ENCODE assay signal across 22 cellular contexts in the genomic region with DNA sequence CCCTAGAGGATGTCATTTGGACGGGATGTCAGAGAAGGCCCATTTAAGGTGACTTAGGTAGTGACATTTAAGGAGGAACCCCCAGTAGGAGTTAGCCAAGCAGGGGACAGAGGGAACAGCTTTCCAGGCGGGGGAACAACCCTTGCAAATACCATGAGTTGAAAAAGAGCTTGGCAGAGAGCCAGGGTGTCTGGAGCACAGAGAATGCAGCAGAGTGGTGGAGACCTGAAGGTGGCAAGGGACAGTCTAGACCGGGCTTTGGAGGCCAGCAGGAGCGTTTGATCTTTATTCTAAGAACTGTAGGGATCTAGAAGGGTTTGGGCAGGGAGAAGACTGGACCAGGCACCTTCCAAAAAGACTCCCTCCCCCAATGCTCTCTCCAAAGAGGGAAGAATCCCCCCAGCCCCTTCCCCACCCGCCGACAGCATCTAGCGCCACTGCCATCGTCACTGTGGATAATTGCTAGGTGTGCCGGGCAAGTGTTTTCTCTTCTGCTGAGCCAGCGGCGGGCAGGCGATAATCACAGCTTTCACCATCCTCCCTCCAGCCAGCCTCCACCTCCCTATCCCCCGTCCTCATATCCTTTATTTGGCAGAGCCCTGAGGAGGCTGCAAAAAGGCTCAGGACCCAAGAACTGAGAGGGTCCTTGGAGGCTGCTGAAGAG. TPM values are rescaled to one million over a fixed set of nuclear protein-coding genes. Genes with fewer than 3 reads are reported as not detected.
DNase-seq lines count a peak whose midpoint lies in the region; ATAC-seq, FAIRE-seq and TF ChIP-seq lines count a peak whose summit lies in the region.
"Had no signal": no experiment of that assay in that cellular context is flagged by ENCODE, and none has a peak within 500 bp of the region (broad histone marks: within the 10 kb centered on the region; RNA-seq: fewer than 3 reads in every experiment).

No MANE protein-coding gene starts in this region.

- no peak for TF ChIP-seq EP300 in HepG2 (IDR thresholded peaks at IDR 0.05; ENCODE audit: low read depth in 2 of 2, low read length in 2 of 2)
- no peak for TF ChIP-seq EP300 in HepG2 (CRISPR knock-in tag; IDR thresholded peaks at IDR 0.05; ENCODE audit: borderline replicate concordance)

- CTCF ChIA-PET in HepG2 (lab: Yijun Ruan, JAX; ENCODE audit: low intra/inter-chr PET ratio, low total read pairs), result no interaction called here

- H3K27me3 ChIP-seq in right lobe of liver (no peaks in the 10 kb centered on the region), HepG2 (ENCODE audit: control insufficient read depth in 1 of 2, insufficient read depth in 2 of 2, low read length in 2 of 2) (peaks cover 7 to 74% of the 10 kb centered on the region in 2 experiments), hepatocyte (no peaks in the 10 kb centered on the region)

- H3K4me2 ChIP-seq in HepG2 (ENCODE audit: low read depth, low read length) (no peak overlapping the region), hepatocyte (no peak overlapping the region)
- H3K4me2 ChIP-seq: neural progenitor cell had no signal

- intact Hi-C loops in right lobe of liver (cut with DNase I), result no loop called here
- intact Hi-C loops in HepG2 (cut with micrococcal nuclease; ENCODE audit: unreplicated experiment), result no loop called here
- intact Hi-C loops in kidney (cut with DNase I), result no loop called here

- H3K27ac ChIP-seq in right lobe of liver (no peak overlapping the region), HepG2 (ENCODE audit: extremely low read length, insufficient read depth, low read length) (no peak overlapping the region), kidney (ENCODE audit: low read depth in 2 of 2, low read length in 2 of 2) (no peak overlapping the region), hepatocyte (no peak overlapping the region)
- H3K27ac ChIP-seq: left ventricle myocardium inferior, neural progenitor cell, SJSA1 had no signal

- no peak overlapping the region for H2AFZ ChIP-seq in HepG2 (ENCODE audit: low read length)
- no peak overlapping the region for H2AFZ ChIP-seq in hepatocyte
- H2AFZ ChIP-seq: neural progenitor cell had no signal

- no peak for TF ChIP-seq POLR2A in right lobe of liver (IDR thresholded peaks at IDR 0.05)
- TF ChIP-seq POLR2A in HepG2 (IDR thresholded peaks at IDR 0.05; ENCODE audit: insufficient read depth in 1 of 2, low read depth in 2 of 2, low read length in 2 of 2), result no peak

- H3K79me2 ChIP-seq in HepG2 (ENCODE audit: insufficient read depth, low read length), result no peaks in the 10 kb centered on the region
- H3K79me2 ChIP-seq in hepatocyte, result no peaks in the 10 kb centered on the region

- no peaks in the 10 kb centered on the region for H4K20me1 ChIP-seq in HepG2 (ENCODE audit: insufficient read depth, low read length)
- no peaks in the 10 kb centered on the region for H4K20me1 ChIP-seq in hepatocyte (ENCODE audit: insufficient read depth, poor library complexity, severe bottlenecking)

- 76% methylated on average over 5 of the region's 13 CpGs for WGBS in right lobe of liver (ENCODE audit: insufficient coverage, low coverage, low lambda C conversion rate, missing lambda C conversion rate)
- WGBS in HepG2 (ENCODE audit: low lambda C conversion rate), result 30% methylated on average over 8 of the region's 13 CpGs
- WGBS in hepatocyte (ENCODE audit: low lambda C conversion rate, missing lambda C conversion rate), result 75% methylated on average over 13 of the region's 13 CpGs

- no peak for TF ChIP-seq RAD21 in HepG2 (CRISPR knock-in tag; IDR thresholded peaks at IDR 0.05)

- in situ Hi-C loops in HepG2 (cut with HindIII; ENCODE audit: extremely low pct_ligation_motif_present, low pct_unique_long_range_greater_than_20kb), result no loop called here

- ATAC-seq in right lobe of liver (no peak), HepG2 (no peak)
- ATAC-seq: activated CD8-positive, alpha-beta T cell treated with anti-CD3 and anti-CD28 coated beads, Interleukin-2, amount 10 ng/mL, durations not matched to agents 7 days and 5 days; CD8-positive, alpha-beta T cell; effector memory CD8-positive, alpha-beta T cell had no signal

- H3K4me3 ChIP-seq in right lobe of liver (no peak overlapping the region), HepG2 (replicated peaks in 1 of 3; ENCODE audit: insufficient read depth in 1 of 3, low read depth in 2 of 3, low read length in 3 of 3) (no peak overlapping the region), kidney (ENCODE audit: low read length in 2 of 2) (no peak overlapping the region), hepatocyte (no peak overlapping the region)
- H3K4me3 ChIP-seq: left ventricle myocardium inferior, neural progenitor cell, SJSA1 had no signal

- POLR2A ChIA-PET in HepG2 (lab: Yijun Ruan, JAX), result no interaction called here

- TF ChIP-seq CTCF in right lobe of liver (IDR thresholded peaks at IDR 0.05) (no peak), HepG2 (CRISPR knock-in tag; IDR thresholded peaks at IDR 0.05) (no peak), kidney (IDR thresholded peaks at IDR 0.05; ENCODE audit: borderline replicate concordance, extremely low read depth, insufficient read depth) (no peak), hepatocyte (IDR thresholded peaks at IDR 0.05; ENCODE audit: poor library complexity) (no peak)

- no TSS peak for BruUV-seq in HepG2 (replicated peaks; lab: Mats Ljungman, UMichigan)

- DNase-seq in right lobe of liver (peak; percentile 13 to 37 (median 36)), HepG2 (ENCODE audit: low spot score) (no peak), NCI-H2227 (lab: John Stamatoyannopoulos, UW; ENCODE audit: unreplicated experiment) (peak; percentile 84), kidney (peak; percentile 35), HTR-8/SVneo (ENCODE audit: insufficient read length, low spot score) (no peak), NOMO-1 (lab: John Stamatoyannopoulos, UW; ENCODE audit: unreplicated experiment in 2 of 2) (no peak), hepatocyte (ENCODE audit: low spot score) (no peak), cerebellar nuclear complex (lab: John Stamatoyannopoulos, UW) (no peak)
- DNase-seq: activated B cell treated with CpG ODN at 0.5 μM for 24 hours; activated CD8-positive, alpha-beta T cell treated with anti-CD3 and anti-CD28 coated beads, Interleukin-2, amount 10 ng/mL, durations not matched to agents 7 days and 5 days; CD8-positive, alpha-beta T cell; effector memory CD8-positive, alpha-beta T cell; EL; glutamatergic neuron; HFFc6; Karpas-422; left ventricle myocardium inferior; NCI-H187; NCI-H82; stimulated activated CD4-positive, alpha-beta T cell treated with anti-CD3 and anti-CD28 coated beads, Interleukin-4, amount 100 ng/mL, for 4 hours had no signal

- H3K36me3 ChIP-seq in right lobe of liver (no peaks in the 10 kb centered on the region), HepG2 (replicated peaks in 1 of 2; ENCODE audit: control insufficient read depth in 1 of 2, insufficient read depth in 2 of 2, low read length in 2 of 2) (no peaks in the 10 kb centered on the region), kidney (ENCODE audit: control insufficient read depth in 1 of 2, insufficient read depth in 2 of 2, low read length in 2 of 2) (no peaks in the 10 kb centered on the region), hepatocyte (replicated peaks; ENCODE audit: insufficient read depth, low read depth) (no peaks in the 10 kb centered on the region)
- H3K36me3 ChIP-seq: left ventricle myocardium inferior, neural progenitor cell, SJSA1 had no signal

- H3K9me2 ChIP-seq in hepatocyte (replicated peaks; ENCODE audit: insufficient read depth), result no peaks in the 10 kb centered on the region

- H3K9me3 ChIP-seq in right lobe of liver (no peaks in the 10 kb centered on the region), HepG2 (ENCODE audit: low read length) (no peaks in the 10 kb centered on the region), kidney (ENCODE audit: control insufficient read depth in 1 of 2, low read length in 2 of 2) (no peaks in the 10 kb centered on the region), hepatocyte (ENCODE audit: low read depth) (no peaks in the 10 kb centered on the region)
- H3K9me3 ChIP-seq: SJSA1 had no signal

- peaks cover 0 to 23% (median 4%) of the 10 kb centered on the region in 4 donors for H3K4me1 ChIP-seq in right lobe of liver
- H3K4me1 ChIP-seq in HepG2 (ENCODE audit: insufficient read depth, low read length), result peaks cover 12% of the 10 kb centered on the region
- peaks cover 4 to 8% of the 10 kb centered on the region in 2 donors for H3K4me1 ChIP-seq in kidney (ENCODE audit: control insufficient read depth in 1 of 2, insufficient read depth in 1 of 2, low read depth in 1 of 2, low read length in 2 of 2)
- H3K4me1 ChIP-seq in hepatocyte (ENCODE audit: insufficient read depth), result peaks cover 5% of the 10 kb centered on the region
- H3K4me1 ChIP-seq: SJSA1 had no signal

- H3K9ac ChIP-seq in HepG2 (ENCODE audit: insufficient read depth, low read depth, low read length) (no peak overlapping the region), kidney (ENCODE audit: low read length in 2 of 2) (no peak overlapping the region)
- H3K9ac ChIP-seq: neural progenitor cell had no signal

- FAIRE-seq in HepG2 (lab: Jason Lieb, UNC), result no peak
- no peak for FAIRE-seq in kidney (lab: Jason Lieb, UNC)
- FAIRE-seq in HTR-8/SVneo (lab: Jason Lieb, UNC), result no peak

RNA-seq across cellular contexts. Expression of gene BEGAIN, which starts 33.4 kb away (rescaled TPM):
- total RNA-seq in right lobe of liver (under 1 TPM; 0.12 to 0.61 (median 0.34) TPM), HepG2 (2016; rRNA removed; fragmentation: Illumina TruSeq; extraction: Trizol) (not detected in 2 replicates), kidney (1.4 TPM), hepatocyte (0.56 and 1.4 TPM in 2 replicates)
- total RNA-seq in HepG2 (2016; cell fraction: cytosol; rRNA removed; fragmentation: Illumina TruSeq; extraction: Trizol; ENCODE audit: low read depth), result not detected in 2 replicates
- not detected in 2 replicates for total RNA-seq in HepG2 (2016; cell fraction: insoluble cytoplasmic fraction; rRNA removed; fragmentation: Illumina TruSeq; extraction: Trizol)
- total RNA-seq in HepG2 (2016; cell fraction: membrane; rRNA removed; fragmentation: Illumina TruSeq; extraction: Trizol), result not detected in 2 replicates
- total RNA-seq in HepG2 (2016; cell fraction: nucleus; rRNA removed; fragmentation: Illumina TruSeq; extraction: Trizol), result not detected in 2 replicates
- polyA plus RNA-seq in HepG2 (2011; rRNA removed) (not detected in 2 replicates), kidney (ENCODE audit: insufficient read depth, low read depth, low replicate concordance) (0.52 TPM), hepatocyte (1.8 and 2.5 TPM in 2 replicates)
- polyA plus RNA-seq in HepG2 (2011; cell fraction: cytosol; rRNA removed), result not detected in 2 replicates
- polyA plus RNA-seq in HepG2 (2011; cell fraction: nucleus; rRNA removed), result not detected in 2 replicates
- not detected in 2 replicates for polyA plus RNA-seq in HepG2 (2012)
- not detected in 2 replicates for polyA plus RNA-seq in HepG2 (2016; cell fraction: cytosol; fragmentation: Illumina TruSeq; extraction: Trizol; ENCODE audit: low read depth)
- not detected in 2 replicates for polyA plus RNA-seq in HepG2 (2016; cell fraction: insoluble cytoplasmic fraction; fragmentation: Illumina TruSeq; extraction: Trizol; ENCODE audit: low read depth)
- not detected in 2 replicates for polyA plus RNA-seq in HepG2 (2016; cell fraction: membrane; fragmentation: Illumina TruSeq; extraction: Trizol; ENCODE audit: low read depth)
- not detected in 2 replicates for polyA plus RNA-seq in HepG2 (2016; cell fraction: nucleus; fragmentation: Illumina TruSeq; extraction: Trizol; ENCODE audit: insufficient read depth, low read depth)
- 39.7 TPM in 1 of 2 replicates, not detected in the other for polyA minus RNA-seq in HepG2 (2011; rRNA and poly(A)+ RNA removed; ENCODE audit: low replicate concordance)
- 0.20 TPM in 1 of 2 replicates, not detected in the other for polyA minus RNA-seq in HepG2 (2011; cell fraction: cytosol; rRNA and poly(A)+ RNA removed)
- polyA minus RNA-seq in HepG2 (2011; cell fraction: nucleus; rRNA and poly(A)+ RNA removed), result 0.26 TPM in 1 of 2 replicates, not detected in the other
- total RNA-seq: activated B cell treated with CpG ODN at 0.5 μM for 24 hours, SJSA1 had no signal

Comparison
In these comparisons a context has a peak if more than half of its experiments do, and no peak if none do; other contexts are left out.
1. DNase-seq: peak in right lobe of liver (3 of 3), NCI-H2227 (single experiment) and kidney (single experiment); none in HepG2 (single experiment), HTR-8/SVneo (single experiment), NOMO-1 (0 of 2), hepatocyte (single experiment) and cerebellar nuclear complex (0 of 2).